Comparison of ENCODE assay signal across 11 cellular contexts in the genomic region with DNA sequence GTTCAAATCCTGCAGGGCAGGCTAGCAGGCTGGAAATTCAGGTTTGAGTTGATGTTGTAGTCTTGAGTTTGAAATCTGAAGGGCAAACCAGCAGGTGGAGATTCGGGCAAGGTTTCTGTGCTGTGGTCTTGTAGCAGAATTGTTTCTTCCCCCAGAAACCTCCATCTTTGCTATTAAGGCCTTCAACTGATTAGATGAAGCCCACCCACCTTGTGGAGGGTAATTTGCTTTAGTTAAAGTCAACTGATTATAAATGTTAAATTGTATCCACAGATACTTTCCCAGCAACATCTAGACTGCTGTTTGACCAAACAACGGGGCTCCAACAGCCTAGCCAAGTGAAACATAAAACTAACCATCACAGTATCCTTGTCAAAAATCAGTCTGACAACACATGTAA.
"Had no signal": no experiment of that assay in that cellular context is flagged by ENCODE, and none has a peak within 500 bp of the region (broad histone marks: within the 10 kb centered on the region; RNA-seq: fewer than 3 reads in every experiment).

No MANE protein-coding gene starts in this region.

- H3K9me3 ChIP-seq: HAP-1 had no signal

- H3K4me3 Mint-ChIP-seq: GM23338, H9, HFFc6 had no signal

- H3K27ac ChIP-seq: GM23248 had no signal

- H3K4me2 ChIP-seq: GM23338 had no signal

- H3K4me3 ChIP-seq: GM23248, GM23338, HAP-1 had no signal

- ATAC-seq: GM23338, HCT116 had no signal

- H2AFZ ChIP-seq: GM23248, GM23338 had no signal

- FAIRE-seq: H1, H54 had no signal

- DNase-seq: GM23248, GOT3, H7, H9, HCEC 1CT, HFFc6 had no signal

- H3K27ac Mint-ChIP-seq: GM23338, H9, HFFc6 had no signal

- H3K4me1 ChIP-seq: HAP-1 had no signal

- H3K36me3 ChIP-seq: HAP-1 had no signal

- H3K9me3 Mint-ChIP-seq: GM23338, H9, HFFc6 had no signal

- H3K4me1 Mint-ChIP-seq: GM23338, H9 had no signal

- H3K9ac ChIP-seq: GM23248 had no signal
